In the genomic region with DNA sequence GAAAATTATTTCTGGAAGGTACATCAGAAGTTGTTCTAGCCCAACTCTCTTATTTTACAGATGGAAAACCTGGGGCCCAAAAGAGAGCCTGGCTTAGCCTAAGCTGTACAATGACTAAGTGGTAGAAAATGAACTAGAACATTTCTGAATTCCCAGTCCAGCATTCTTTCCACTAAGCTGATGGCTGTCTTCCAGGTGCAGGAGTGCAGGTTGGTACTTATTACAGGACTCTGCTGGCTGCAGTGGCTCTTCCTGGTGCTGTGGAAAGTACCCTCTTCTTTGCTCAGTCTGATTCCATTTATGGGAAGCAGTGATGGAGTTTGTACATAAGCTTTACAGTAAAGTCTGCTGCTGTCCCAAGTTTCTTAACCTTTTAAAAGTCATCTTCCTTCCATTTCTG, we compare ENCODE assay signal across 6 cellular contexts.
A peak's percentile ranks its signal among the peaks of the same experiment; 100 is the strongest.
DNase-seq lines count a peak whose midpoint lies in the region; ATAC-seq and TF ChIP-seq lines count a peak whose summit lies in the region.
"Not testable (repeated sequence)": the region's sequence is repeated elsewhere in the genome, so short reads cannot be mapped to it uniquely, and the experiment has no call there.

No MANE protein-coding gene starts in this region.

- not testable (repeated sequence) for H3K4me3 ChIP-seq in RWPE2 (ENCODE audit: severe bottlenecking); heart right ventricle; right lobe of liver; thoracic aorta

- H3K36me3 ChIP-seq in RWPE2 (ENCODE audit: low read depth); heart right ventricle; right lobe of liver; thoracic aorta: not testable (repeated sequence)

- ATAC-seq in RWPE2 (ENCODE audit: low read depth) (peak; percentile 91), Right ventricle myocardium superior (ENCODE audit: poor library complexity) (peak; percentile 92), heart right ventricle (peak in 6 of 8 donors; percentile 46 to 98 (median 86)), left lobe of liver (peak; percentile 46), right lobe of liver (peak; percentile 45 to 64 (median 55)), thoracic aorta (ENCODE audit: insufficient number of reproducible peaks, low FRiP score, low read depth) (peak; percentile 43)

- intact Hi-C loops in Right ventricle myocardium superior (cut with DNase I); heart right ventricle (cut with DNase I); right lobe of liver (cut with DNase I): not testable (repeated sequence)

- not testable (repeated sequence) for H3K9me3 ChIP-seq in RWPE2 (ENCODE audit: severe bottlenecking); heart right ventricle; right lobe of liver; thoracic aorta

- not testable (repeated sequence) for TF ChIP-seq CTCF in RWPE2 (IDR thresholded peaks at IDR 0.05; ENCODE audit: poor library complexity, severe bottlenecking); heart right ventricle (IDR thresholded peaks at IDR 0.05); right lobe of liver (IDR thresholded peaks at IDR 0.05); thoracic aorta (IDR thresholded peaks at IDR 0.05)

- H3K4me1 ChIP-seq in RWPE2 (ENCODE audit: insufficient read depth, poor library complexity, severe bottlenecking); heart right ventricle; right lobe of liver; thoracic aorta (ENCODE audit: control insufficient read depth in 1 of 2, low read depth in 2 of 2): not testable (repeated sequence)

- not testable (repeated sequence) for H3K27me3 ChIP-seq in RWPE2 (ENCODE audit: insufficient read depth, poor library complexity, severe bottlenecking); heart right ventricle; right lobe of liver; thoracic aorta (replicated peaks; ENCODE audit: insufficient read depth)

- not testable (repeated sequence) for TF ChIP-seq POLR2A in right lobe of liver (IDR thresholded peaks at IDR 0.05)

- not testable (repeated sequence) for H3K27ac ChIP-seq in RWPE2 (ENCODE audit: poor library complexity, severe bottlenecking); heart right ventricle; right lobe of liver; thoracic aorta

- not testable (repeated sequence) for DNase-seq in RWPE2 (ENCODE audit: low spot score); Right ventricle myocardium superior; heart right ventricle; left lobe of liver (ENCODE audit: low spot score); right lobe of liver; thoracic aorta (ENCODE audit: low spot score)
